ENCODE assay signal across 25 cellular contexts in genomic region chr2:177767768-177768167, GRCh38.
DNase-seq lines count a peak whose midpoint lies in the region; TF ChIP-seq lines count a peak whose summit lies in the region.
"Had no signal": no experiment of that assay in that cellular context is flagged by ENCODE, and none has a peak within 500 bp of the region (broad histone marks: within the 10 kb centered on the region; RNA-seq: fewer than 3 reads in every experiment).

No MANE protein-coding gene starts in this region.

- H3K4me3 ChIP-seq in Loucy (ENCODE audit: low read length, poor library complexity, severe bottlenecking): no peak overlapping the region
- H3K4me3 ChIP-seq: BLaER1, esophagus muscularis mucosa, heart right ventricle, suprapubic skin had no signal

- no peak overlapping the region for H3K4me2 ChIP-seq in Loucy (ENCODE audit: low read depth, low read length, poor library complexity, severe bottlenecking)
- H3K4me2 ChIP-seq: BLaER1 had no signal

- H3K9me3 ChIP-seq in Loucy (ENCODE audit: insufficient read depth, low read depth, low read length): no peaks in the 10 kb centered on the region
- H3K9me3 ChIP-seq: BLaER1, esophagus muscularis mucosa, heart right ventricle, suprapubic skin had no signal

- H3K36me3 ChIP-seq in Loucy (ENCODE audit: insufficient read depth, low read length): no peaks in the 10 kb centered on the region
- H3K36me3 ChIP-seq: BLaER1, esophagus muscularis mucosa, heart right ventricle, suprapubic skin had no signal

- TF ChIP-seq CTCF in Loucy (conservative IDR thresholded peaks at IDR 0.05; ENCODE audit: low read length): peak; percentile 57

- no peaks in the 10 kb centered on the region for H3F3A ChIP-seq in Loucy (ENCODE audit: low read depth)

- no peaks in the 10 kb centered on the region for H3K27me3 ChIP-seq in Loucy (ENCODE audit: insufficient read depth, low read length, poor library complexity, severe bottlenecking)
- H3K27me3 ChIP-seq: esophagus muscularis mucosa, foreskin keratinocyte, heart right ventricle, suprapubic skin had no signal

- H3K27ac Mint-ChIP-seq in activated CD4-positive, alpha-beta T cell treated with anti-CD3 and anti-CD28 coated beads, Interleukin-2, amount 10 ng/mL, durations not matched to agents 24 days and 14 days: no peak overlapping the region
- H3K27ac Mint-ChIP-seq: activated CD4-positive, alpha-beta memory T cell treated with anti-CD3 and anti-CD28 coated beads, Interleukin-2, amount 10 ng/mL, durations not matched to agents 7 days and 5 days; activated naive CD8-positive, alpha-beta T cell; H9; stimulated activated naive B cell treated with anti-CD40 and anti-IgM and Interleukin-4, amounts not matched to agents 10 μg/mL and 1 μg/mL and 100 μg/mL, for 72 hours; WTC11 had no signal

- no peaks in the 10 kb centered on the region for H3K79me2 ChIP-seq in Loucy (ENCODE audit: insufficient read depth, low read length)

- no peaks in the 10 kb centered on the region for H3K4me1 ChIP-seq in Loucy (ENCODE audit: insufficient read depth, low read length, poor library complexity, severe bottlenecking)
- H3K4me1 ChIP-seq: foreskin keratinocyte had no signal

- no peak overlapping the region for H2AFZ ChIP-seq in Loucy (ENCODE audit: low read length)

- intact Hi-C loops in activated CD4-positive, alpha-beta T cell treated with anti-CD3 and anti-CD28 coated beads, Interleukin-2, amount 10 ng/mL, durations not matched to agents 24 days and 14 days (cut with micrococcal nuclease): loop anchor here (10.0 kb wide), 1 partner anchor 603 kb away; no protein-coding TSS in a partner anchor

- H4K20me1 ChIP-seq in Loucy (ENCODE audit: insufficient read depth, low read length, poor library complexity, severe bottlenecking): no peaks in the 10 kb centered on the region
- H4K20me1 ChIP-seq: BLaER1 had no signal

- H3K9me2 ChIP-seq in Loucy (replicated peaks; ENCODE audit: low read depth, low read length): no peaks in the 10 kb centered on the region

- peak; percentile 59 for DNase-seq in activated CD4-positive, alpha-beta T cell treated with anti-CD3 and anti-CD28 coated beads, Interleukin-2, amount 10 ng/mL, durations not matched to agents 24 days and 14 days
- DNase-seq in activated CD4-positive, alpha-beta T cell treated with anti-CD3 and anti-CD28 coated beads for 1 hour: no peak
- peak; percentile 17 for DNase-seq in SW480 (ENCODE audit: low spot score)
- peak; percentile 22 for DNase-seq in myocyte (ENCODE audit: low read depth)
- DNase-seq in DMS153 (lab: John Stamatoyannopoulos, UW): no peak
- DNase-seq in retina: no peak
- DNase-seq in amygdala (lab: John Stamatoyannopoulos, UW): no peak
- DNase-seq: activated CD4-positive, alpha-beta memory T cell treated with anti-CD3 and anti-CD28 coated beads, Interleukin-2, amount 10 ng/mL, durations not matched to agents 7 days and 5 days; DMS53; foreskin keratinocyte; GF-D8; H9; heart right ventricle; KG1; NCI-H146; NCI-H526; stimulated activated CD4-positive, alpha-beta T cell treated with anti-CD3 and anti-CD28 coated beads, Interleukin-15, amount 100 ng/mL, for 24 hours; stimulated activated naive B cell treated with anti-CD40 and anti-IgM and Interleukin-4, amounts not matched to agents 10 μg/mL and 1 μg/mL and 100 μg/mL, for 72 hours; T1000 had no signal

- no peaks in the 10 kb centered on the region for H3K4me1 Mint-ChIP-seq in activated CD4-positive, alpha-beta T cell treated with anti-CD3 and anti-CD28 coated beads, Interleukin-2, amount 10 ng/mL, durations not matched to agents 24 days and 14 days

- no peak overlapping the region for H3K9ac ChIP-seq in Loucy (ENCODE audit: low read depth, low read length, poor library complexity, severe bottlenecking)
- H3K9ac ChIP-seq: BLaER1 had no signal

- no peak overlapping the region for H3K4me3 Mint-ChIP-seq in activated CD4-positive, alpha-beta T cell treated with anti-CD3 and anti-CD28 coated beads, Interleukin-2, amount 10 ng/mL, durations not matched to agents 24 days and 14 days
- H3K4me3 Mint-ChIP-seq: activated CD4-positive, alpha-beta memory T cell treated with anti-CD3 and anti-CD28 coated beads, Interleukin-2, amount 10 ng/mL, durations not matched to agents 7 days and 5 days; activated naive CD8-positive, alpha-beta T cell; H9; stimulated activated naive B cell treated with anti-CD40 and anti-IgM and Interleukin-4, amounts not matched to agents 10 μg/mL and 1 μg/mL and 100 μg/mL, for 72 hours; WTC11 had no signal

- H3K9me3 Mint-ChIP-seq in activated CD4-positive, alpha-beta T cell treated with anti-CD3 and anti-CD28 coated beads, Interleukin-2, amount 10 ng/mL, durations not matched to agents 24 days and 14 days: no peaks in the 10 kb centered on the region
- H3K9me3 Mint-ChIP-seq: activated CD4-positive, alpha-beta memory T cell treated with anti-CD3 and anti-CD28 coated beads, Interleukin-2, amount 10 ng/mL, durations not matched to agents 7 days and 5 days; H9; stimulated activated naive B cell treated with anti-CD40 and anti-IgM and Interleukin-4, amounts not matched to agents 10 μg/mL and 1 μg/mL and 100 μg/mL, for 72 hours; WTC11 had no signal

- peaks cover 12% of the 10 kb centered on the region for H3K27me3 Mint-ChIP-seq in activated CD4-positive, alpha-beta T cell treated with anti-CD3 and anti-CD28 coated beads, Interleukin-2, amount 10 ng/mL, durations not matched to agents 24 days and 14 days
- H3K27me3 Mint-ChIP-seq: activated CD4-positive, alpha-beta memory T cell treated with anti-CD3 and anti-CD28 coated beads, Interleukin-2, amount 10 ng/mL, durations not matched to agents 7 days and 5 days had no signal

- H3K36me3 Mint-ChIP-seq in activated CD4-positive, alpha-beta T cell treated with anti-CD3 and anti-CD28 coated beads, Interleukin-2, amount 10 ng/mL, durations not matched to agents 24 days and 14 days (ENCODE audit: low read depth): no peaks in the 10 kb centered on the region
- H3K36me3 Mint-ChIP-seq: activated naive CD8-positive, alpha-beta T cell; stimulated activated naive B cell treated with anti-CD40 and anti-IgM and Interleukin-4, amounts not matched to agents 10 μg/mL and 1 μg/mL and 100 μg/mL, for 72 hours; WTC11 had no signal

Comparison
In these comparisons a context has a peak if more than half of its experiments do, and no peak if none do; other contexts are left out.
1. DNase-seq: peak in activated CD4-positive, alpha-beta T cell treated with anti-CD3 and anti-CD28 coated beads, Interleukin-2, amount 10 ng/mL, durations not matched to agents 24 days and 14 days (single experiment), SW480 (single experiment) and myocyte (single experiment); none in activated CD4-positive, alpha-beta T cell treated with anti-CD3 and anti-CD28 coated beads for 1 hour (single experiment), DMS153 (single experiment), retina (single experiment) and amygdala (0 of 56).